In genomic region chr9:133031496-133031911, GRCh38 we compare ENCODE assay signal across 8 cellular contexts. TPM values are rescaled to one million over a fixed set of nuclear protein-coding genes. Genes with fewer than 3 reads are reported as not detected.
A peak's percentile ranks its signal among the peaks of the same experiment; 100 is the strongest.
DNase-seq lines count a peak whose midpoint lies in the region; ATAC-seq, FAIRE-seq and TF ChIP-seq lines count a peak whose summit lies in the region.

No MANE protein-coding gene starts in this region.

- H3K27ac ChIP-seq in C4-2B = peak overlapping the region; percentile 77
- no peak overlapping the region for H3K27ac ChIP-seq in colonic mucosa

- H3K36me3 ChIP-seq in colonic mucosa = no peaks in the 10 kb centered on the region

- H3K36me3 Mint-ChIP-seq in natural killer cell treated with Interleukin-12 subunit alpha and Interleukin-12 subunit beta and Interleukin-15 and Interleukin-18, amount 100 ng/mL, for 72 hours = no peaks in the 10 kb centered on the region

- peaks cover 27 to 36% of the 10 kb centered on the region in 2 donors for H3K4me1 Mint-ChIP-seq in natural killer cell treated with Interleukin-12 subunit alpha and Interleukin-12 subunit beta and Interleukin-15 and Interleukin-18, amount 100 ng/mL, for 72 hours (ENCODE audit: low read depth in 2 of 2)

- H3K27me3 Mint-ChIP-seq in natural killer cell treated with Interleukin-12 subunit alpha and Interleukin-12 subunit beta and Interleukin-15 and Interleukin-18, amount 100 ng/mL, for 72 hours = no peaks in the 10 kb centered on the region

- intact Hi-C loops in colonic mucosa (cut with DNase I) = loop anchor here (5.0 kb wide), 1 partner anchor 116 kb away; no protein-coding TSS in a partner anchor

- H3K4me3 Mint-ChIP-seq in natural killer cell treated with Interleukin-12 subunit alpha and Interleukin-12 subunit beta and Interleukin-15 and Interleukin-18, amount 100 ng/mL, for 72 hours = peak overlapping the region; percentile 90

- no peak for FAIRE-seq in GM19239 (lab: Jason Lieb, UNC)
- no peak for FAIRE-seq in frontal cortex (lab: Jason Lieb, UNC)

- no peaks in the 10 kb centered on the region for H3K27me3 ChIP-seq in colonic mucosa

- H3K9me3 ChIP-seq in colonic mucosa = no peaks in the 10 kb centered on the region

- DNase-seq in LHCN-M2 (ENCODE audit: low read depth) = peak; percentile 19
- no peak for DNase-seq in colonic mucosa
- DNase-seq in natural killer cell treated with Interleukin-12 subunit alpha and Interleukin-12 subunit beta and Interleukin-15 and Interleukin-18, amount 100 ng/mL, for 72 hours (ENCODE audit: low spot score) = no peak
- no peak for DNase-seq in HuH-7.5 (ENCODE audit: low spot score)
- DNase-seq in GM19239 (ENCODE audit: insufficient read length, low spot score) = no peak
- no peak for DNase-seq in frontal cortex (ENCODE audit: low spot score in 2 of 2)
- DNase-seq in NCI-H1930 (lab: John Stamatoyannopoulos, UW) = no peak

- H3K9me3 Mint-ChIP-seq in natural killer cell treated with Interleukin-12 subunit alpha and Interleukin-12 subunit beta and Interleukin-15 and Interleukin-18, amount 100 ng/mL, for 72 hours = no peaks in the 10 kb centered on the region

- peak overlapping the region; percentile 90 to 93 for H3K9ac ChIP-seq in colonic mucosa (ENCODE audit: low read depth in 2 of 2, low read length in 2 of 2)

- no peak for ATAC-seq in natural killer cell treated with Interleukin-12 subunit alpha and Interleukin-12 subunit beta and Interleukin-15 and Interleukin-18, amount 100 ng/mL, for 72 hours

- TF ChIP-seq CTCF in C4-2B (conservative IDR thresholded peaks at IDR 0.05) (no peak), colonic mucosa (IDR thresholded peaks at IDR 0.05) (no peak)

- peak overlapping the region; percentile 77 for H3K4me3 ChIP-seq in colonic mucosa

- peak overlapping the region; percentile 88 to 96 for H3K27ac Mint-ChIP-seq in natural killer cell treated with Interleukin-12 subunit alpha and Interleukin-12 subunit beta and Interleukin-15 and Interleukin-18, amount 100 ng/mL, for 72 hours

- H3K4me1 ChIP-seq in colonic mucosa = peaks cover 9% of the 10 kb centered on the region

RNA-seq across cellular contexts. Expression of gene GTF3C5, which starts 0.7 kb away (rescaled TPM):
- total RNA-seq in LHCN-M2 (2014; rRNA removed) (74.0 and 75.7 TPM in 2 replicates), colonic mucosa (10 to 100 TPM; 42.3 to 70.9 TPM), frontal cortex (31.0 TPM)
- 40.1 TPM for polyA plus RNA-seq in LHCN-M2 (2012)
- 10 to 100 TPM; 69.2 to 81.4 TPM for total RNA-seq in natural killer cell treated with Interleukin-12 subunit alpha and Interleukin-12 subunit beta and Interleukin-15 and Interleukin-18, amount 100 ng/mL, for 72 hours

RNA-seq across cellular contexts. Expression of gene CEL, which starts 30.3 kb away (rescaled TPM):
- total RNA-seq in LHCN-M2 (2014; rRNA removed) (0.51 and 0.57 TPM in 2 replicates), colonic mucosa (10 to 100 TPM in 1 of 2 donors, under 1 TPM in 1; 0.61 to 16.6 TPM), frontal cortex (0.41 TPM)
- 0.23 TPM for polyA plus RNA-seq in LHCN-M2 (2012)
- 1 to 10 TPM in 1 of 2 donors, under 1 TPM in 1; 0.95 to 2.1 TPM for total RNA-seq in natural killer cell treated with Interleukin-12 subunit alpha and Interleukin-12 subunit beta and Interleukin-15 and Interleukin-18, amount 100 ng/mL, for 72 hours

RNA-seq across cellular contexts. Expression of gene GFI1B, which starts 53.0 kb away (rescaled TPM):
- total RNA-seq in LHCN-M2 (2014; rRNA removed) (0.06 TPM in 1 of 2 replicates, not detected in the other), colonic mucosa (1 to 10 TPM; 1.1 to 1.3 TPM), frontal cortex (0.41 TPM)
- 0.11 TPM for polyA plus RNA-seq in LHCN-M2 (2012)
- under 1 TPM in 1 of 2 donors, not detected in 1; 0.45 TPM for total RNA-seq in natural killer cell treated with Interleukin-12 subunit alpha and Interleukin-12 subunit beta and Interleukin-15 and Interleukin-18, amount 100 ng/mL, for 72 hours
